ENCODE assay signal across 9 cellular contexts in the genomic region with DNA sequence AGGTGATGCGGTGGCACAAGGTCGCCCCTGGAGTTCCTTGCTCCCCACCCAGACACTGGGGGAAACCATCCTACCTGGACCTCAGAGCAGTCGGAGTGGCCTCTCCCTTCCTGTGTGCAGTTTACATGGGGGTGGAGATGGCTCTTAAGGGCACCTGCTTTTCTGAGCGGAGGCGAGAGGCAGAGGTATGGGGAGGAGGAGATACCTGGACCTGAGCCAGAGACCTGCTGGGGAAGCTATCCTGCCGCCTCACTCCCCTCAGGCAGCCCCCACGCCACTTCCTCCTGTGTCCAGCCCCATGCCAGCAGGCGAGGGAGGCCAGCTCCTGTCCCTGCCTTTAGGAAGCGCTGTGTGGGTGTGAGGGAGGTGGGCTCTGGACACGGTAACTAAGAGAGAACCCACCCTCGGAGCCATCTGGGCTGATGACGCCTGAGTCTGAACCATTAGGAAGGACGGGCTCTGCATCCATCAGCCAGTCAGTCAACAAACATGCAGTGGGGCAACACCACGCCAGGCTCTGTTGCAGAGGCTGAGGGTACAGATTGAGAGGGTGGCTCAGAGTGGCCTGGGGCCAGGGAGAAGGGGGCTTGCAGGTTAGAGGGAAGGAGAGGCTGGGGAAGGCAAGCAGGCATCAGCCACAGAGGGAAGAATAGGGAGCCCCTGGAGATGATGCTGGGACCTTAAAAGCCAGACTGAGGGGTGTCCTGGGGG. TPM values are rescaled to one million over a fixed set of nuclear protein-coding genes. Genes with fewer than 3 reads are reported as not detected.
DNase-seq lines count a peak whose midpoint lies in the region; ATAC-seq, FAIRE-seq and TF ChIP-seq lines count a peak whose summit lies in the region.
"Had no signal": no experiment of that assay in that cellular context is flagged by ENCODE, and none has a peak within 500 bp of the region (broad histone marks: within the 10 kb centered on the region; RNA-seq: fewer than 3 reads in every experiment).

No MANE protein-coding gene starts in this region.

- H3K4me3 ChIP-seq in neutrophil (ENCODE audit: low read depth in 1 of 2, low read length in 1 of 2) = peak overlapping the region; percentile 96 to 100

- peaks cover 41% of the 10 kb centered on the region for H3K36me3 ChIP-seq in neutrophil

- TF ChIP-seq POLR2A in GM12892 (IDR thresholded peaks at IDR 0.05; ENCODE audit: low read depth, low read length) = peak; percentile 61
- TF ChIP-seq POLR2A in H54 (IDR thresholded peaks at IDR 0.05; ENCODE audit: low read depth, low read length) = no peak

- no peak for ATAC-seq in HG03045 (IDR thresholded peaks at IDR 0.05; ENCODE audit: unreplicated experiment)

- H3K4me1 ChIP-seq in neutrophil (ENCODE audit: control insufficient read depth in 1 of 2, insufficient read depth in 1 of 2, low read depth in 1 of 2, low read length in 1 of 2) = peaks cover 40 to 48% of the 10 kb centered on the region in 2 experiments

- DNase-seq in GM12892 (ENCODE audit: insufficient read length) (no peak), MV-4-11 (lab: John Stamatoyannopoulos, UW) (peak; percentile 36), H54 (ENCODE audit: insufficient read length, low spot score) (no peak), hepatic stellate cell (ENCODE audit: low spot score) (no peak)
- peak; percentile 53 for DNase-seq in activated CD4-positive, CD25-positive, alpha-beta regulatory T cell treated with anti-CD3 and anti-CD28 coated beads, Interleukin-2, amount 50 U/mL, for 72 hours

- H3K27ac ChIP-seq in cingulate gyrus (ENCODE audit: low read depth, low read length) (peak overlapping the region; percentile 70), neutrophil (peak overlapping the region; percentile 99)

- TF ChIP-seq CTCF in neutrophil (IDR thresholded peaks at IDR 0.05) = peak; percentile 38

- no peaks in the 10 kb centered on the region for H3K27me3 ChIP-seq in neutrophil

- FAIRE-seq in GM12892 (lab: Jason Lieb, UNC) (peak; percentile 87), H54 (lab: Jason Lieb, UNC) (no peak)
- FAIRE-seq: keratinocyte had no signal

- no peaks in the 10 kb centered on the region for H3K9me3 ChIP-seq in neutrophil

RNA-seq across cellular contexts. Expression of gene CORO1A, which starts 1.2 kb away (rescaled TPM):
- 567 TPM for polyA plus RNA-seq in GM12892 (2012; ENCODE audit: missing spikeins)

RNA-seq across cellular contexts. Expression of gene BOLA2B, which starts 8.9 kb away (rescaled TPM):
- 201 TPM for polyA plus RNA-seq in GM12892 (2012; ENCODE audit: missing spikeins)

RNA-seq across cellular contexts. Expression of gene SLX1A, which starts 9.1 kb away (rescaled TPM):
- polyA plus RNA-seq in GM12892 (2012; ENCODE audit: missing spikeins) = 10.3 TPM

RNA-seq across cellular contexts. Expression of gene SULT1A3, which starts 14.5 kb away (rescaled TPM):
- polyA plus RNA-seq in GM12892 (2012; ENCODE audit: missing spikeins) = 10.0 TPM

Comparison
In these comparisons a context has a peak if more than half of its experiments do, and no peak if none do; other contexts are left out.
1. DNase-seq: peak in MV-4-11 (single experiment) and activated CD4-positive, CD25-positive, alpha-beta regulatory T cell treated with anti-CD3 and anti-CD28 coated beads, Interleukin-2, amount 50 U/mL, for 72 hours (single experiment); none in GM12892 (single experiment), H54 (single experiment) and hepatic stellate cell (single experiment).